In the genomic region with DNA sequence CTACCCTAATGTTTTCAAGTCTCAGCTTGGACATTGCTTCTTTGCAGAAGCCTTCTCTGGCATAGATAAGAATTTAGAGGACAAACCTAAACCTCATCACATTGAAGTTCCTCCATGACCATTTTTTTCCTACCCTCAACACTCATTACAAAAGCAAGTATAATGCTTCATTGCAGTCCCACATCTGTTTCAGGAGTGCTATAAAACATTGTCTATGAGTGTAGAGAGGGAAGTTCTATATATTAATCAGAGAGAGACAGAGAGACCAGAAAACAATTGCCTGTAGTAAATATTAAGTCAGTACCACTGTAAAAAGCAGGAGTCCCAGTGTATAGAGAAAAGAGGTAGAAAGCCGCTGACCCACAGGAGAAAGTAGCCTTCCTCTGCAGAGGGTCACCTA, we compare ENCODE assay signal across 9 cellular contexts.
"Had no signal": no experiment of that assay in that cellular context is flagged by ENCODE, and none has a peak within 500 bp of the region (broad histone marks: within the 10 kb centered on the region; RNA-seq: fewer than 3 reads in every experiment).

No MANE protein-coding gene starts in this region.

- FAIRE-seq: HepG2 had no signal

- H3K4me3 ChIP-seq: GM23248, HAP-1 had no signal

- H2AFZ ChIP-seq: GM23248 had no signal

- H3K27me3 Mint-ChIP-seq: IgD-negative memory B cell had no signal

- H3K4me1 ChIP-seq: HAP-1 had no signal

- H3K27ac ChIP-seq: GM23248, HL-60 had no signal

- H3K36me3 ChIP-seq: HAP-1 had no signal

- H3K27ac Mint-ChIP-seq: HFFc6, IgD-negative memory B cell had no signal

- H3K9me3 Mint-ChIP-seq: HFFc6 had no signal

- H3K4me3 Mint-ChIP-seq: HFFc6, IgD-negative memory B cell had no signal

- ATAC-seq: HCT116, HepG2 had no signal

- H3K9ac ChIP-seq: GM23248 had no signal

- H3K36me3 Mint-ChIP-seq: IgD-negative memory B cell had no signal

- DNase-seq: GM23248, GOT3, H7, HFFc6 had no signal

- H3K9me3 ChIP-seq: HAP-1 had no signal
